In genomic region chr4:55382515-55383003, GRCh38 we compare ENCODE assay signal across 2 cellular contexts.
TF ChIP-seq lines count a peak whose summit lies in the region.

No MANE protein-coding gene starts in this region.

TF ChIP-seq in HEK293, 187 proteins besides CTCF, POLR2A, EP300 and RAD21 (continued from another document):
- TF ChIP-seq, protein P1, sequence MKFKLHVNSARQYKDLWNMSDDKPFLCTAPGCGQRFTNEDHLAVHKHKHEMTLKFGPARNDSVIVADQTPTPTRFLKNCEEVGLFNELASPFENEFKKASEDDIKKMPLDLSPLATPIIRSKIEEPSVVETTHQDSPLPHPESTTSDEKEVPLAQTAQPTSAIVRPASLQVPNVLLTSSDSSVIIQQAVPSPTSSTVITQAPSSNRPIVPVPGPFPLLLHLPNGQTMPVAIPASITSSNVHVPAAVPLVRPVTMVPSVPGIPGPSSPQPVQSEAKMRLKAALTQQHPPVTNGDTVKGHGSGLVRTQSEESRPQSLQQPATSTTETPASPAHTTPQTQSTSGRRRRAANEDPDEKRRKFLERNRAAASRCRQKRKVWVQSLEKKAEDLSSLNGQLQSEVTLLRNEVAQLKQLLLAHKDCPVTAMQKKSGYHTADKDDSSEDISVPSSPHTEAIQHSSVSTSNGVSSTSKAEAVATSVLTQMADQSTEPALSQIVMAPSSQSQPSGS (tag by site-specific recombination; IDR thresholded peaks at IDR 0.05; ENCODE audit: low read depth), result peak; percentile 61; the same call in 1 of the 2 replicates
TF ChIP-seq in HEK293: peak in this region for 1.

TF ChIP-seq in K562, 482 proteins besides CTCF, POLR2A, EP300 and RAD21 (continued from another document):
- no peak for TF ChIP-seq ZNF280A (IDR thresholded peaks at IDR 0.05; ENCODE audit: low read depth, partially characterized antibody)
- TF ChIP-seq TEAD1 (CRISPR knock-in tag; IDR thresholded peaks at IDR 0.05), result no peak
- no peak for TF ChIP-seq ZNF121 (CRISPR knock-in tag; conservative IDR thresholded peaks at IDR 0.05)
- TF ChIP-seq NFATC3 (IDR thresholded peaks at IDR 0.05), result no peak
- no peak for TF ChIP-seq PHB2 (IDR thresholded peaks at IDR 0.05; ENCODE audit: low read depth)
- TF ChIP-seq C11orf30 (IDR thresholded peaks at IDR 0.05; ENCODE audit: low read depth), result peak; percentile 88
- TF ChIP-seq, protein P2, sequence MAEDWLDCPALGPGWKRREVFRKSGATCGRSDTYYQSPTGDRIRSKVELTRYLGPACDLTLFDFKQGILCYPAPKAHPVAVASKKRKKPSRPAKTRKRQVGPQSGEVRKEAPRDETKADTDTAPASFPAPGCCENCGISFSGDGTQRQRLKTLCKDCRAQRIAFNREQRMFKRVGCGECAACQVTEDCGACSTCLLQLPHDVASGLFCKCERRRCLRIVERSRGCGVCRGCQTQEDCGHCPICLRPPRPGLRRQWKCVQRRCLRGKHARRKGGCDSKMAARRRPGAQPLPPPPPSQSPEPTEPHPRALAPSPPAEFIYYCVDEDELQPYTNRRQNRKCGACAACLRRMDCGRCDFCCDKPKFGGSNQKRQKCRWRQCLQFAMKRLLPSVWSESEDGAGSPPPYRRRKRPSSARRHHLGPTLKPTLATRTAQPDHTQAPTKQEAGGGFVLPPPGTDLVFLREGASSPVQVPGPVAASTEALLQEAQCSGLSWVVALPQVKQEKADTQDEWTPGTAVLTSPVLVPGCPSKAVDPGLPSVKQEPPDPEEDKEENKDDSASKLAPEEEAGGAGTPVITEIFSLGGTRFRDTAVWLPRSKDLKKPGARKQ (CRISPR knock-in tag; IDR thresholded peaks at IDR 0.05), result no peak
- no peak for TF ChIP-seq ZKSCAN8 (CRISPR knock-in tag; IDR thresholded peaks at IDR 0.05)
- TF ChIP-seq MAFG (tag; conservative IDR thresholded peaks at IDR 0.05), result peak; percentile 87
